In genomic region chr18:75226956-75227316, GRCh38 we compare ENCODE assay signal across 13 cellular contexts. TPM values are rescaled to one million over a fixed set of nuclear protein-coding genes. Genes with fewer than 3 reads are reported as not detected.
DNase-seq lines count a peak whose midpoint lies in the region; ATAC-seq and TF ChIP-seq lines count a peak whose summit lies in the region.
"Had no signal": no experiment of that assay in that cellular context is flagged by ENCODE, and none has a peak within 500 bp of the region (broad histone marks: within the 10 kb centered on the region; RNA-seq: fewer than 3 reads in every experiment).

No MANE protein-coding gene starts in this region.

- 30% methylated on average over 4 of the region's 5 CpGs for WGBS in right lobe of liver (ENCODE audit: insufficient coverage, low coverage, low lambda C conversion rate, missing lambda C conversion rate)

- H3K4me3 ChIP-seq in right lobe of liver = peak overlapping the region in 2 of 3 donors; percentile 32 to 33

- TF ChIP-seq POLR2A in right lobe of liver (IDR thresholded peaks at IDR 0.05) = no peak

- DNase-seq in chondrocyte (ENCODE audit: low spot score) (no peak), right lobe of liver (no peak), G401 (ENCODE audit: low spot score) (no peak), HPDE6-E6E7 (ENCODE audit: extremely low spot score) (no peak)
- DNase-seq in stimulated activated naive CD8-positive, alpha-beta T cell treated with anti-CD3 and anti-CD28 coated beads, Interleukin-15, Interleukin-2, amounts not matched to agents 100 U/mL and 50 U/mL, for 24 hours = no peak
- DNase-seq: activated CD4-positive, alpha-beta T cell treated with anti-CD3 and anti-CD28 coated beads, Interleukin-2, amount 50 U/mL, for 48 hours; brain microvascular endothelial cell; DMS 273 treated with DMSO at 0.1 percent for 48 hours; NCI-H510A had no signal

- H3K27ac Mint-ChIP-seq in chondrocyte (ENCODE audit: unreplicated experiment) = peak overlapping the region; percentile 32

- in situ Hi-C loops in G401 (cut with HindIII; ENCODE audit: low sequenced_read_pairs) = no loop called here

- H3K36me3 Mint-ChIP-seq in chondrocyte (ENCODE audit: low read depth) = no peaks in the 10 kb centered on the region

- intact Hi-C loops in right lobe of liver (cut with DNase I) = no loop called here

- peaks cover 23% of the 10 kb centered on the region for H3K4me1 Mint-ChIP-seq in chondrocyte (ENCODE audit: low read depth)

- no peaks in the 10 kb centered on the region for H3K27me3 ChIP-seq in right lobe of liver
- H3K27me3 ChIP-seq: brain microvascular endothelial cell, neutrophil had no signal

- TF ChIP-seq CTCF in chondrocyte (IDR thresholded peaks at IDR 0.05) (no peak), right lobe of liver (IDR thresholded peaks at IDR 0.05) (no peak)

- H3K27me3 Mint-ChIP-seq in chondrocyte (ENCODE audit: low read depth) = no peaks in the 10 kb centered on the region

- no peaks in the 10 kb centered on the region for H3K36me3 ChIP-seq in right lobe of liver
- H3K36me3 ChIP-seq: brain microvascular endothelial cell, neutrophil had no signal

- peaks cover 0 to 42% (median 19%) of the 10 kb centered on the region in 4 donors for H3K4me1 ChIP-seq in right lobe of liver

- H3K27ac ChIP-seq in right lobe of liver = peak overlapping the region; percentile 26 to 72 (median 67)
- H3K27ac ChIP-seq: brain microvascular endothelial cell, neutrophil had no signal

- H3K9me3 ChIP-seq in right lobe of liver = no peaks in the 10 kb centered on the region
- H3K9me3 ChIP-seq: neutrophil had no signal

- ATAC-seq in GM18502 (IDR thresholded peaks at IDR 0.05; ENCODE audit: poor library complexity, unreplicated experiment) (peak; percentile 11), right lobe of liver (peak in 3 of 4 donors; percentile 3 to 13 (median 4)), GM18870 (IDR thresholded peaks at IDR 0.05; ENCODE audit: unreplicated experiment) (no peak), GM19351 (IDR thresholded peaks at IDR 0.05; ENCODE audit: unreplicated experiment) (no peak)
- ATAC-seq in stimulated activated naive CD8-positive, alpha-beta T cell treated with anti-CD3 and anti-CD28 coated beads, Interleukin-15, Interleukin-2, amounts not matched to agents 100 U/mL and 50 U/mL, for 24 hours = peak; percentile 11

- H3K4me3 Mint-ChIP-seq in chondrocyte (ENCODE audit: unreplicated experiment) = peak overlapping the region; percentile 49

- H3K9me3 Mint-ChIP-seq in chondrocyte (ENCODE audit: low read depth) = no peaks in the 10 kb centered on the region

RNA-seq across cellular contexts. Expression of gene TSHZ1, which starts 16.3 kb away (rescaled TPM):
- total RNA-seq in chondrocyte (7.8 to 10.6 TPM (median 8.0 TPM) in 3 replicates), right lobe of liver (10 to 100 TPM in 2 of 6 experiments, 1 to 10 TPM in 4; 6.4 to 13.3 (median 9.6) TPM)
- 0.03 and 0.31 TPM in 2 replicates for total RNA-seq in G401 (2014; rRNA removed; shearing (Covaris generic))

RNA-seq across cellular contexts. Expression of gene PTGR3, which starts 18.0 kb away (rescaled TPM):
- 8.9 to 10.4 TPM (median 10.3 TPM) in 3 replicates for total RNA-seq in chondrocyte
- total RNA-seq in right lobe of liver = 10 to 100 TPM in 5 of 6 experiments, 1 to 10 TPM in 1; 9.4 to 30.1 (median 19.8) TPM
- 1.2 and 2.0 TPM in 2 replicates for total RNA-seq in G401 (2014; rRNA removed; shearing (Covaris generic))

Comparison
In these comparisons a context has a peak if more than half of its experiments do, and no peak if none do; other contexts are left out.
1. ATAC-seq: peak in GM18502 (single experiment), right lobe of liver (3 of 4) and stimulated activated naive CD8-positive, alpha-beta T cell treated with anti-CD3 and anti-CD28 coated beads, Interleukin-15, Interleukin-2, amounts not matched to agents 100 U/mL and 50 U/mL, for 24 hours (single experiment); none in GM18870 (single experiment) and GM19351 (single experiment).